In genomic region chr1:8661185-8662110, GRCh38 we compare ENCODE assay signal across 1 cellular context.
TF ChIP-seq lines count a peak whose summit lies in the region.

No MANE protein-coding gene starts in this region.

TF ChIP-seq in K562, 482 proteins besides CTCF, POLR2A, EP300 and RAD21 (continued from another document):
- TF ChIP-seq, protein P1, sequence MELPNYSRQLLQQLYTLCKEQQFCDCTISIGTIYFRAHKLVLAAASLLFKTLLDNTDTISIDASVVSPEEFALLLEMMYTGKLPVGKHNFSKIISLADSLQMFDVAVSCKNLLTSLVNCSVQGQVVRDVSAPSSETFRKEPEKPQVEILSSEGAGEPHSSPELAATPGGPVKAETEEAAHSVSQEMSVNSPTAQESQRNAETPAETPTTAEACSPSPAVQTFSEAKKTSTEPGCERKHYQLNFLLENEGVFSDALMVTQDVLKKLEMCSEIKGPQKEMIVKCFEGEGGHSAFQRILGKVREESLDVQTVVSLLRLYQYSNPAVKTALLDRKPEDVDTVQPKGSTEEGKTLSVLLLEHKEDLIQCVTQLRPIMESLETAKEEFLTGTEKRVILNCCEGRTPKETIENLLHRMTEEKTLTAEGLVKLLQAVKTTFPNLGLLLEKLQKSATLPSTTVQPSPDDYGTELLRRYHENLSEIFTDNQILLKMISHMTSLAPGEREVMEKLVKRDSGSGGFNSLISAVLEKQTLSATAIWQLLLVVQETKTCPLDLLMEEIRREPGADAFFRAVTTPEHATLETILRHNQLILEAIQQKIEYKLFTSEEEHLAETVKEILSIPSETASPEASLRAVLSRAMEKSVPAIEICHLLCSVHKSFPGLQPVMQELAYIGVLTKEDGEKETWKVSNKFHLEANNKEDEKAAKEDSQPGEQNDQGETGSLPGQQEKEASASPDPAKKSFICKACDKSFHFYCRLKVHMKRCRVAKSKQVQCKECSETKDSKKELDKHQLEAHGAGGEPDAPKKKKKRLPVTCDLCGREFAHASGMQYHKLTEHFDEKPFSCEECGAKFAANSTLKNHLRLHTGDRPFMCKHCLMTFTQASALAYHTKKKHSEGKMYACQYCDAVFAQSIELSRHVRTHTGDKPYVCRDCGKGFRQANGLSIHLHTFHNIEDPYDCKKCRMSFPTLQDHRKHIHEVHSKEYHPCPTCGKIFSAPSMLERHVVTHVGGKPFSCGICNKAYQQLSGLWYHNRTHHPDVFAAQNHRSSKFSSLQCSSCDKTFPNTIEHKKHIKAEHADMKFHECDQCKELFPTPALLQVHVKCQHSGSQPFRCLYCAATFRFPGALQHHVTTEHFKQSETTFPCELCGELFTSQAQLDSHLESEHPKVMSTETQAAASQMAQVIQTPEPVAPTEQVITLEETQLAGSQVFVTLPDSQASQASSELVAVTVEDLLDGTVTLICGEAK (IDR thresholded peaks at IDR 0.05), result 0 out of 2 replicates have a peak, but pooled peaks have one; percentile 10
- TF ChIP-seq, protein P1 (CRISPR knock-in tag; IDR thresholded peaks at IDR 0.05), result no peak
- TF ChIP-seq ARID1B (IDR thresholded peaks at IDR 0.05), result peak; percentile 50; the same call in 1 of the 2 replicates
